25 cellular contexts compared by ENCODE assay signal in genomic region chr5:105134328-105134727, GRCh38.
"Had no signal": no experiment of that assay in that cellular context is flagged by ENCODE, and none has a peak within 500 bp of the region (broad histone marks: within the 10 kb centered on the region; RNA-seq: fewer than 3 reads in every experiment).

No MANE protein-coding gene starts in this region.

- H3K4me1 ChIP-seq: colonic mucosa, esophagus squamous epithelium, gastrocnemius medialis, heart right ventricle, left ventricle myocardium inferior, lower lobe of right lung had no signal

- H3K4me3 ChIP-seq: colonic mucosa, esophagus squamous epithelium, gastrocnemius medialis, heart right ventricle, left ventricle myocardium inferior, lower lobe of right lung, mucosa of descending colon had no signal

- DNase-seq: colonic mucosa; cortex of kidney; effector CD8-positive, alpha-beta T cell; effector memory CD8-positive, alpha-beta T cell; endodermal cell; erythroblast; esophagus squamous epithelium; foreskin fibroblast; foreskin melanocyte; gastrocnemius medialis; glutamatergic neuron; head of caudate nucleus; heart right ventricle; hippocampal formation; left cardiac atrium; left ventricle myocardium inferior; lower lobe of right lung; mesenchymal stem cell; mucosa of descending colon; naive thymus-derived CD4-positive, alpha-beta T cell had no signal

- ATAC-seq: effector memory CD8-positive, alpha-beta T cell; esophagus mucosa; gastrocnemius medialis; heart right ventricle; left cardiac atrium; lower lobe of right lung; mucosa of descending colon; naive thymus-derived CD4-positive, alpha-beta T cell had no signal

- H3K9me3 ChIP-seq: colonic mucosa, esophagus squamous epithelium, gastrocnemius medialis, lower lobe of right lung, mucosa of descending colon had no signal

- H3K36me3 ChIP-seq: colonic mucosa, esophagus squamous epithelium, gastrocnemius medialis, heart right ventricle, left ventricle myocardium inferior, lower lobe of right lung had no signal

- H3K27me3 ChIP-seq: colonic mucosa, esophagus squamous epithelium, gastrocnemius medialis, heart right ventricle had no signal

- H3K27ac ChIP-seq: colonic mucosa, epithelial cell of prostate, esophagus squamous epithelium, gastrocnemius medialis, heart right ventricle, left ventricle myocardium inferior, lower lobe of right lung had no signal

- FAIRE-seq: endometrium, islet of Langerhans, keratinocyte had no signal
